Comparison of ENCODE assay signal across 1 cellular context in genomic region chr11:62546244-62546936, GRCh38.
TF ChIP-seq lines count a peak whose summit lies in the region.

Gene AHNAK, minus strand, starts transcription at chr11:62546806. Its CDS starts 10,708 bp downstream, at chr11:62536098.

TF ChIP-seq in HepG2, 621 proteins besides CTCF, POLR2A, EP300 and RAD21 (continued from another document and continues in another):
- TF ChIP-seq, protein P1, sequence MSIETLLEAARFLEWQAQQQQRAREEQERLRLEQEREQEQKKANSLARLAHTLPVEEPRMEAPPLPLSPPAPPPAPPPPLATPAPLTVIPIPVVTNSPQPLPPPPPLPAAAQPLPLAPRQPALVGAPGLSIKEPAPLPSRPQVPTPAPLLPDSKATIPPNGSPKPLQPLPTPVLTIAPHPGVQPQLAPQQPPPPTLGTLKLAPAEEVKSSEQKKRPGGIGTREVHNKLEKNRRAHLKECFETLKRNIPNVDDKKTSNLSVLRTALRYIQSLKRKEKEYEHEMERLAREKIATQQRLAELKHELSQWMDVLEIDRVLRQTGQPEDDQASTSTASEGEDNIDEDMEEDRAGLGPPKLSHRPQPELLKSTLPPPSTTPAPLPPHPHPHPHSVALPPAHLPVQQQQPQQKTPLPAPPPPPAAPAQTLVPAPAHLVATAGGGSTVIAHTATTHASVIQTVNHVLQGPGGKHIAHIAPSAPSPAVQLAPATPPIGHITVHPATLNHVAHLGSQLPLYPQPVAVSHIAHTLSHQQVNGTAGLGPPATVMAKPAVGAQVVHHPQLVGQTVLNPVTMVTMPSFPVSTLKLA (IDR thresholded peaks at IDR 0.05), result no peak
- TF ChIP-seq NR2C2 (CRISPR knock-in tag; IDR thresholded peaks at IDR 0.05; ENCODE audit: borderline replicate concordance) (no peak), BRD4 (CRISPR knock-in tag; IDR thresholded peaks at IDR 0.05) (no peak), ZBTB21 (CRISPR knock-in tag; IDR thresholded peaks at IDR 0.05) (no peak), CERS6 (CRISPR knock-in tag; IDR thresholded peaks at IDR 0.05) (no peak), CBX5 (CRISPR knock-in tag; IDR thresholded peaks at IDR 0.05; ENCODE audit: borderline replicate concordance) (no peak), ZNF891 (CRISPR knock-in tag; IDR thresholded peaks at IDR 0.05) (no peak; the same call in 1 of the 2 replicates), TIGD3 (CRISPR knock-in tag; IDR thresholded peaks at IDR 0.05; ENCODE audit: borderline replicate concordance) (no peak), ATF7 (IDR thresholded peaks at IDR 0.05) (no peak), ATF7 (CRISPR knock-in tag; IDR thresholded peaks at IDR 0.05) (no peak), REPIN1 (CRISPR knock-in tag; IDR thresholded peaks at IDR 0.05; ENCODE audit: borderline replicate concordance, low read depth) (0 out of 2 replicates have a peak, but pooled peaks have one; percentile 50), ZC3H4 (CRISPR knock-in tag; IDR thresholded peaks at IDR 0.05; ENCODE audit: borderline replicate concordance) (no peak), HNRNPH1 (optimal IDR thresholded peaks at IDR 0.05; ENCODE audit: low read depth, low read length) (no peak), ZFP37 (CRISPR knock-in tag; IDR thresholded peaks at IDR 0.05; ENCODE audit: borderline replicate concordance) (no peak), STAG1 (CRISPR knock-in tag; IDR thresholded peaks at IDR 0.05) (peak; percentile 11; the same call in 1 of the 2 replicates), ZNF354B (CRISPR knock-in tag; IDR thresholded peaks at IDR 0.05) (no peak), FOXO1 (CRISPR knock-in tag; IDR thresholded peaks at IDR 0.05) (peak; percentile 32; the same call in 1 of the 2 replicates), ZFP36L2 (CRISPR knock-in tag; IDR thresholded peaks at IDR 0.05) (no peak), ZNF333 (CRISPR knock-in tag; IDR thresholded peaks at IDR 0.05; ENCODE audit: borderline replicate concordance) (peak; percentile 64; the same call in 1 of the 2 replicates), RBM39 (IDR thresholded peaks at IDR 0.05; ENCODE audit: low read depth, low read length, poor library complexity, severe bottlenecking) (peak; percentile 2), ZNF430 (CRISPR knock-in tag; IDR thresholded peaks at IDR 0.05) (no peak), GLI4 (CRISPR knock-in tag; IDR thresholded peaks at IDR 0.05; ENCODE audit: borderline replicate concordance) (0 out of 2 replicates have a peak, but pooled peaks have one; percentile 42), NONO (IDR thresholded peaks at IDR 0.05) (no peak), NONO (CRISPR knock-in tag; conservative IDR thresholded peaks at IDR 0.05) (peak; percentile 63), GFI1 (CRISPR knock-in tag; IDR thresholded peaks at IDR 0.05; ENCODE audit: borderline replicate concordance) (0 out of 2 replicates have a peak, but pooled peaks have one; percentile 21), ZNF749 (CRISPR knock-in tag; IDR thresholded peaks at IDR 0.05; ENCODE audit: borderline replicate concordance) (0 out of 2 replicates have a peak, but pooled peaks have one; percentile 29), MYC (CRISPR knock-in tag; IDR thresholded peaks at IDR 0.05; ENCODE audit: borderline replicate concordance) (no peak), ETV6 (CRISPR knock-in tag; conservative IDR thresholded peaks at IDR 0.05) (no peak), ZNF563 (CRISPR knock-in tag; IDR thresholded peaks at IDR 0.05) (0 out of 2 replicates have a peak, but pooled peaks have one; percentile 5), SP2 (CRISPR knock-in tag; IDR thresholded peaks at IDR 0.05) (no peak), ZNF33B (CRISPR knock-in tag; IDR thresholded peaks at IDR 0.05) (0 out of 2 replicates have a peak, but pooled peaks have one; percentile 15), RXRA (CRISPR knock-in tag; IDR thresholded peaks at IDR 0.05) (peak; percentile 46), ZHX1 (CRISPR knock-in tag; IDR thresholded peaks at IDR 0.05; ENCODE audit: low read depth) (no peak), ZNF615 (CRISPR knock-in tag; IDR thresholded peaks at IDR 0.05; ENCODE audit: borderline replicate concordance) (no peak), ZNF431 (CRISPR knock-in tag; IDR thresholded peaks at IDR 0.05; ENCODE audit: borderline replicate concordance, low read depth) (0 out of 2 replicates have a peak, but pooled peaks have one; percentile 33), ZNF850 (CRISPR knock-in tag; conservative IDR thresholded peaks at IDR 0.05) (peak; percentile 15; the same call in 1 of the 2 replicates), ZNF879 (CRISPR knock-in tag; IDR thresholded peaks at IDR 0.05) (no peak), ZBTB7B (CRISPR knock-in tag; IDR thresholded peaks at IDR 0.05) (no peak; the same call in 1 of the 2 replicates), SYNCRIP (IDR thresholded peaks at IDR 0.05; ENCODE audit: insufficient read depth, low read depth, low read length) (no peak)
- TF ChIP-seq, protein P2, sequence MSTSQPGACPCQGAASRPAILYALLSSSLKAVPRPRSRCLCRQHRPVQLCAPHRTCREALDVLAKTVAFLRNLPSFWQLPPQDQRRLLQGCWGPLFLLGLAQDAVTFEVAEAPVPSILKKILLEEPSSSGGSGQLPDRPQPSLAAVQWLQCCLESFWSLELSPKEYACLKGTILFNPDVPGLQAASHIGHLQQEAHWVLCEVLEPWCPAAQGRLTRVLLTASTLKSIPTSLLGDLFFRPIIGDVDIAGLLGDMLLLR (CRISPR knock-in tag; IDR thresholded peaks at IDR 0.05), result no peak
- TF ChIP-seq, protein P3, sequence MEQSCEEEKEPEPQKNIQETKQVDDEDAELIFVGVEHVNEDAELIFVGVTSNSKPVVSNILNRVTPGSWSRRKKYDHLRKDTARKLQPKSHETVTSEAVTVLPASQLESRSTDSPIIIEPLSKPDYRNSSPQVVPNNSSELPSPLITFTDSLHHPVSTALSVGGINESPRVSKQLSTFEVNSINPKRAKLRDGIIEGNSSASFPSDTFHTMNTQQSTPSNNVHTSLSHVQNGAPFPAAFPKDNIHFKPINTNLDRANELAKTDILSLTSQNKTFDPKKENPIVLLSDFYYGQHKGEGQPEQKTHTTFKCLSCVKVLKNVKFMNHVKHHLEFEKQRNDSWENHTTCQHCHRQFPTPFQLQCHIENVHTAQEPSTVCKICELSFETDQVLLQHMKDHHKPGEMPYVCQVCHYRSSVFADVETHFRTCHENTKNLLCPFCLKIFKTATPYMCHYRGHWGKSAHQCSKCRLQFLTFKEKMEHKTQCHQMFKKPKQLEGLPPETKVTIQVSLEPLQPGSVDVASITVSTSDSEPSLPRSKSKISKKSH (CRISPR knock-in tag; IDR thresholded peaks at IDR 0.05; ENCODE audit: borderline replicate concordance), result 0 out of 2 replicates have a peak, but pooled peaks have one; percentile 18
- TF ChIP-seq, protein P4, sequence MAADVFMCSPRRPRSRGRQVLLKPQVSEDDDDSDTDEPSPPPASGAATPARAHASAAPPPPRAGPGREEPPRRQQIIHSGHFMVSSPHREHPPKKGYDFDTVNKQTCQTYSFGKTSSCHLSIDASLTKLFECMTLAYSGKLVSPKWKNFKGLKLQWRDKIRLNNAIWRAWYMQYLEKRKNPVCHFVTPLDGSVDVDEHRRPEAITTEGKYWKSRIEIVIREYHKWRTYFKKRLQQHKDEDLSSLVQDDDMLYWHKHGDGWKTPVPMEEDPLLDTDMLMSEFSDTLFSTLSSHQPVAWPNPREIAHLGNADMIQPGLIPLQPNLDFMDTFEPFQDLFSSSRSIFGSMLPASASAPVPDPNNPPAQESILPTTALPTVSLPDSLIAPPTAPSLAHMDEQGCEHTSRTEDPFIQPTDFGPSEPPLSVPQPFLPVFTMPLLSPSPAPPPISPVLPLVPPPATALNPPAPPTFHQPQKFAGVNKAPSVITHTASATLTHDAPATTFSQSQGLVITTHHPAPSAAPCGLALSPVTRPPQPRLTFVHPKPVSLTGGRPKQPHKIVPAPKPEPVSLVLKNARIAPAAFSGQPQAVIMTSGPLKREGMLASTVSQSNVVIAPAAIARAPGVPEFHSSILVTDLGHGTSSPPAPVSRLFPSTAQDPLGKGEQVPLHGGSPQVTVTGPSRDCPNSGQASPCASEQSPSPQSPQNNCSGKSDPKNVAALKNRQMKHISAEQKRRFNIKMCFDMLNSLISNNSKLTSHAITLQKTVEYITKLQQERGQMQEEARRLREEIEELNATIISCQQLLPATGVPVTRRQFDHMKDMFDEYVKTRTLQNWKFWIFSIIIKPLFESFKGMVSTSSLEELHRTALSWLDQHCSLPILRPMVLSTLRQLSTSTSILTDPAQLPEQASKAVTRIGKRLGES (CRISPR knock-in tag; IDR thresholded peaks at IDR 0.05; ENCODE audit: borderline replicate concordance), result no peak
- TF ChIP-seq, protein P5, sequence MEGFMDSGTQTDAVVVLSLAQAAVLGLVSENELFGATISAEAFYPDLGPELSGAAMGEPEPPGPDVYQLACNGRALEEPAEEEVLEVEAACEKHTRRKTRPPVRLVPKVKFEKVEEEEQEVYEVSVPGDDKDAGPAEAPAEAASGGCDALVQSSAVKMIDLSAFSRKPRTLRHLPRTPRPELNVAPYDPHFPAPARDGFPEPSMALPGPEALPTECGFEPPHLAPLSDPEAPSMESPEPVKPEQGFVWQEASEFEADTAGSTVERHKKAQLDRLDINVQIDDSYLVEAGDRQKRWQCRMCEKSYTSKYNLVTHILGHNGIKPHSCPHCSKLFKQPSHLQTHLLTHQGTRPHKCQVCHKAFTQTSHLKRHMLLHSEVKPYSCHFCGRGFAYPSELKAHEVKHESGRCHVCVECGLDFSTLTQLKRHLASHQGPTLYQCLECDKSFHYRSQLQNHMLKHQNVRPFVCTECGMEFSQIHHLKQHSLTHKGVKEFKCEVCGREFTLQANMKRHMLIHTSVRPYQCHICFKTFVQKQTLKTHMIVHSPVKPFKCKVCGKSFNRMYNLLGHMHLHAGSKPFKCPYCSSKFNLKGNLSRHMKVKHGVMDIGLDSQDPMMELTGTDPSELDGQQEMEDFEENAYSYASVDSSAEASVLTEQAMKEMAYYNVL (CRISPR knock-in tag; IDR thresholded peaks at IDR 0.05; ENCODE audit: borderline replicate concordance), result peak; percentile 27; the same call in 1 of the 2 replicates
- TF ChIP-seq, protein P6, sequence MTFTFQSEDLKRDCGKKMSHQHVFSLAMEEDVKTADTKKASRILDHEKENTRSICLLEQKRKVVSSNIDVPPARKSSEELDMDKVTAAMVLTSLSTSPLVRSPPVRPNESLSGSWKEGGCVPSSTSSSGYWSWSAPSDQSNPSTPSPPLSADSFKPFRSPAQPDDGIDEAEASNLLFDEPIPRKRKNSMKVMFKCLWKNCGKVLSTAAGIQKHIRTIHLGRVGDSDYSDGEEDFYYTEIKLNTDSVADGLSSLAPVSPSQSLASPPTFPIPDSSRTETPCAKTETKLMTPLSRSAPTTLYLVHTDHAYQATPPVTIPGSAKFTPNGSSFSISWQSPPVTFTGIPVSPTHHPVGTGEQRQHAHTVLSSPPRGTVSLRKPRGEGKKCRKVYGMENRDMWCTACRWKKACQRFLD (CRISPR knock-in tag; IDR thresholded peaks at IDR 0.05; ENCODE audit: borderline replicate concordance), result no peak
- TF ChIP-seq, protein P7, sequence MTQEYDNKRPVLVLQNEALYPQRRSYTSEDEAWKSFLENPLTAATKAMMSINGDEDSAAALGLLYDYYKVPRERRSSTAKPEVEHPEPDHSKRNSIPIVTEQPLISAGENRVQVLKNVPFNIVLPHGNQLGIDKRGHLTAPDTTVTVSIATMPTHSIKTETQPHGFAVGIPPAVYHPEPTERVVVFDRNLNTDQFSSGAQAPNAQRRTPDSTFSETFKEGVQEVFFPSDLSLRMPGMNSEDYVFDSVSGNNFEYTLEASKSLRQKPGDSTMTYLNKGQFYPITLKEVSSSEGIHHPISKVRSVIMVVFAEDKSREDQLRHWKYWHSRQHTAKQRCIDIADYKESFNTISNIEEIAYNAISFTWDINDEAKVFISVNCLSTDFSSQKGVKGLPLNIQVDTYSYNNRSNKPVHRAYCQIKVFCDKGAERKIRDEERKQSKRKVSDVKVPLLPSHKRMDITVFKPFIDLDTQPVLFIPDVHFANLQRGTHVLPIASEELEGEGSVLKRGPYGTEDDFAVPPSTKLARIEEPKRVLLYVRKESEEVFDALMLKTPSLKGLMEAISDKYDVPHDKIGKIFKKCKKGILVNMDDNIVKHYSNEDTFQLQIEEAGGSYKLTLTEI (CRISPR knock-in tag; conservative IDR thresholded peaks at IDR 0.05), result no peak
